8 cellular contexts compared by ENCODE assay signal in genomic region chr12:121799842-121800693, GRCh38. TPM values are rescaled to one million over a fixed set of nuclear protein-coding genes. Genes with fewer than 3 reads are reported as not detected.
DNase-seq lines count a peak whose midpoint lies in the region; ATAC-seq and TF ChIP-seq lines count a peak whose summit lies in the region.

No MANE protein-coding gene starts in this region.

- H3K4me3 Mint-ChIP-seq in stimulated activated memory B cell treated with anti-CD40 and anti-IgM and Interleukin-4, amounts not matched to agents 10 μg/mL and 1 μg/mL and 100 μg/mL, for 72 hours = peak overlapping the region; percentile 88

- H3K4me3 ChIP-seq in epithelial cell of proximal tubule (ENCODE audit: low read depth, low read length) = peak overlapping the region; percentile 65
- peak overlapping the region; percentile 98 for H3K4me3 ChIP-seq in mononuclear cell (ENCODE audit: low read length)

- peak overlapping the region; percentile 100 for H3K27ac Mint-ChIP-seq in stimulated activated memory B cell treated with anti-CD40 and anti-IgM and Interleukin-4, amounts not matched to agents 10 μg/mL and 1 μg/mL and 100 μg/mL, for 72 hours

- H3K27me3 Mint-ChIP-seq in stimulated activated memory B cell treated with anti-CD40 and anti-IgM and Interleukin-4, amounts not matched to agents 10 μg/mL and 1 μg/mL and 100 μg/mL, for 72 hours = no peaks in the 10 kb centered on the region

- TF ChIP-seq CTCF in epithelial cell of proximal tubule (conservative IDR thresholded peaks at IDR 0.05; ENCODE audit: low read depth, low read length) = no peak

- no peaks in the 10 kb centered on the region for H3K9me3 Mint-ChIP-seq in stimulated activated memory B cell treated with anti-CD40 and anti-IgM and Interleukin-4, amounts not matched to agents 10 μg/mL and 1 μg/mL and 100 μg/mL, for 72 hours

- ATAC-seq in HG02885 (IDR thresholded peaks at IDR 0.05; ENCODE audit: poor library complexity, unreplicated experiment) = peak; percentile 21
- ATAC-seq in stimulated activated memory B cell treated with anti-CD40 and anti-IgM and Interleukin-4, amounts not matched to agents 10 μg/mL and 1 μg/mL and 100 μg/mL, for 72 hours = peak; percentile 64

- no peaks in the 10 kb centered on the region for H3K9me3 ChIP-seq in mononuclear cell (ENCODE audit: low read depth, low read length)

- peaks cover 33% of the 10 kb centered on the region for H3K36me3 Mint-ChIP-seq in stimulated activated memory B cell treated with anti-CD40 and anti-IgM and Interleukin-4, amounts not matched to agents 10 μg/mL and 1 μg/mL and 100 μg/mL, for 72 hours

- H3K4me1 Mint-ChIP-seq in stimulated activated memory B cell treated with anti-CD40 and anti-IgM and Interleukin-4, amounts not matched to agents 10 μg/mL and 1 μg/mL and 100 μg/mL, for 72 hours = peaks cover 34% of the 10 kb centered on the region

- H3K4me1 ChIP-seq in mononuclear cell (ENCODE audit: insufficient read depth, low read length) = peaks cover 38% of the 10 kb centered on the region

- DNase-seq in ELR (ENCODE audit: low read depth) = peak; percentile 91
- peak; percentile 75 for DNase-seq in NOMO-1 treated with DMSO at 0.1 percent for 48 hours (lab: John Stamatoyannopoulos, UW; ENCODE audit: unreplicated experiment)
- peak; percentile 84 for DNase-seq in activated T-cell treated with anti-CD3 and anti-CD28 coated beads for 48 hours (ENCODE audit: low read depth)
- no peak for DNase-seq in epithelial cell of proximal tubule (ENCODE audit: low read depth)
- no peak for DNase-seq in T1000 (lab: John Stamatoyannopoulos, UW)

- no peaks in the 10 kb centered on the region for H3K27me3 ChIP-seq in mononuclear cell (ENCODE audit: insufficient read depth, low read length)

RNA-seq across cellular contexts. Expression of gene SETD1B, which starts 3.7 kb away (rescaled TPM):
- total RNA-seq in epithelial cell of proximal tubule (4.4 and 5.2 TPM in 2 replicates), mononuclear cell (28.4 TPM)

RNA-seq across cellular contexts. Expression of gene RHOF, which starts 6.6 kb away (rescaled TPM):
- 180 and 181 TPM in 2 replicates for total RNA-seq in epithelial cell of proximal tubule
- 110 TPM for total RNA-seq in mononuclear cell

RNA-seq across cellular contexts. Expression of gene HPD, which starts 58.6 kb away (rescaled TPM):
- total RNA-seq in epithelial cell of proximal tubule (0.12 TPM in 1 of 2 replicates, not detected in the other), mononuclear cell (not detected)

Comparison
In these comparisons a context has a peak if more than half of its experiments do, and no peak if none do; other contexts are left out.
1. DNase-seq: peak in ELR (single experiment), NOMO-1 treated with DMSO at 0.1 percent for 48 hours (single experiment) and activated T-cell treated with anti-CD3 and anti-CD28 coated beads for 48 hours (single experiment); none in epithelial cell of proximal tubule (single experiment) and T1000 (single experiment).